15 cellular contexts compared by ENCODE assay signal in genomic region chr19:42143341-42144234, GRCh38. TPM values are rescaled to one million over a fixed set of nuclear protein-coding genes. Genes with fewer than 3 reads are reported as not detected.
DNase-seq lines count a peak whose midpoint lies in the region; ATAC-seq, FAIRE-seq and TF ChIP-seq lines count a peak whose summit lies in the region.
"Had no signal": no experiment of that assay in that cellular context is flagged by ENCODE, and none has a peak within 500 bp of the region (broad histone marks: within the 10 kb centered on the region; RNA-seq: fewer than 3 reads in every experiment).

No MANE protein-coding gene starts in this region.

- intact Hi-C loops in heart left ventricle (cut with DNase I), result no loop called here

- H3K36me3 ChIP-seq in cardiac muscle cell (no peaks in the 10 kb centered on the region), heart left ventricle (no peaks in the 10 kb centered on the region), SK-N-SH (replicated peaks in 1 of 2; ENCODE audit: control insufficient read depth in 1 of 2, insufficient read depth in 2 of 2, low read length in 1 of 2) (no peaks in the 10 kb centered on the region), MM.1S (replicated peaks; ENCODE audit: insufficient read depth, low read length) (no peaks in the 10 kb centered on the region)
- H3K36me3 ChIP-seq: thoracic aorta had no signal

- ATAC-seq in heart left ventricle, result no peak
- ATAC-seq: esophagus mucosa, left colon had no signal

- no peaks in the 10 kb centered on the region for H3K9me3 ChIP-seq in cardiac muscle cell (ENCODE audit: low read depth)
- no peaks in the 10 kb centered on the region for H3K9me3 ChIP-seq in heart left ventricle
- H3K9me3 ChIP-seq in SK-N-SH, result no peaks in the 10 kb centered on the region
- no peaks in the 10 kb centered on the region for H3K9me3 ChIP-seq in MM.1S (replicated peaks; ENCODE audit: insufficient read depth, low read length)
- H3K9me3 ChIP-seq: thoracic aorta had no signal

- H3K27me3 ChIP-seq in cardiac muscle cell (peaks cover 17% of the 10 kb centered on the region), heart left ventricle (peaks cover 0 to 15% (median 0%) of the 10 kb centered on the region in 9 donors), SK-N-SH (ENCODE audit: insufficient read depth) (0 out of 2 replicates have a peak, but pooled peaks cover 6% of the 10 kb centered on the region), MM.1S (replicated peaks; ENCODE audit: insufficient read depth, low read length) (peaks cover 20% of the 10 kb centered on the region)

- POLR2A ChIA-PET in SK-N-SH (lab: Yijun Ruan, JAX), result interaction anchor here (1.2 kb wide), 1 partner anchor 73 kb away, joined by 4 read pairs; the partner anchor contains the start of gene GRIK5

- H3F3A ChIP-seq in SK-N-SH (replicated peaks; ENCODE audit: insufficient read depth) (no peaks in the 10 kb centered on the region), MM.1S (ENCODE audit: insufficient read depth, low read length) (no peaks in the 10 kb centered on the region)

- TF ChIP-seq POLR2A in heart left ventricle (IDR thresholded peaks at IDR 0.05), result no peak
- TF ChIP-seq POLR2A in GM12892 (IDR thresholded peaks at IDR 0.05; ENCODE audit: low read depth, low read length), result no peak

- H2AFZ ChIP-seq in SK-N-SH (ENCODE audit: low read depth) (no peak overlapping the region), MM.1S (ENCODE audit: low read length) (no peak overlapping the region)

- H3K79me2 ChIP-seq in SK-N-SH (ENCODE audit: insufficient read depth), result no peaks in the 10 kb centered on the region
- no peaks in the 10 kb centered on the region for H3K79me2 ChIP-seq in MM.1S (ENCODE audit: low read length)

- no peak for TF ChIP-seq RAD21 in SK-N-SH (IDR thresholded peaks at IDR 0.05; ENCODE audit: low read length)

- no peak overlapping the region for H3K4me3 ChIP-seq in cardiac muscle cell
- no peak overlapping the region for H3K4me3 ChIP-seq in heart left ventricle
- no peak overlapping the region for H3K4me3 ChIP-seq in SK-N-SH (ENCODE audit: low read depth in 2 of 2, low read length in 1 of 2)
- H3K4me3 ChIP-seq in fibroblast of villous mesenchyme (ENCODE audit: low read depth, low read length), result no peak overlapping the region
- no peak overlapping the region for H3K4me3 ChIP-seq in MM.1S (ENCODE audit: low read length)
- H3K4me3 ChIP-seq: thoracic aorta had no signal

- H3K9me2 ChIP-seq in SK-N-SH (no peaks in the 10 kb centered on the region), MM.1S (replicated peaks; ENCODE audit: insufficient read depth, low read length) (no peaks in the 10 kb centered on the region)

- TF ChIP-seq CTCF in cardiac muscle cell (IDR thresholded peaks at IDR 0.05; ENCODE audit: low read depth, low read length), result no peak
- no peak for TF ChIP-seq CTCF in heart left ventricle (IDR thresholded peaks at IDR 0.05)
- TF ChIP-seq CTCF in SK-N-SH (IDR thresholded peaks at IDR 0.05), result no peak
- no peak for TF ChIP-seq CTCF in fibroblast of villous mesenchyme (IDR thresholded peaks at IDR 0.05; ENCODE audit: insufficient read depth, low read depth, low read length)
- no peak for TF ChIP-seq CTCF in MM.1S (IDR thresholded peaks at IDR 0.05; ENCODE audit: low read length)

- H3K9ac ChIP-seq in SK-N-SH (no peak overlapping the region), MM.1S (ENCODE audit: low read length) (no peak overlapping the region)

- CTCF ChIA-PET in SK-N-SH (lab: Yijun Ruan, JAX), result interaction anchor here (0.7 to 4.1 kb wide), 5 partner anchors 11 to 41 kb away, joined by 3 to 22 read pairs (median 5); partner anchors contain the start of gene POU2F2

- 43 to 48% (median 47%) methylated on average over 14 of the region's 14 CpGs for WGBS in heart left ventricle, 4 donors
- WGBS in SK-N-SH (ENCODE audit: low lambda C conversion rate), result 62% methylated on average over 14 of the region's 14 CpGs

- FAIRE-seq in GM12892 (lab: Jason Lieb, UNC), result no peak

- H4K20me1 ChIP-seq in SK-N-SH (ENCODE audit: insufficient read depth), result no peaks in the 10 kb centered on the region
- no peaks in the 10 kb centered on the region for H4K20me1 ChIP-seq in MM.1S (ENCODE audit: insufficient read depth, low read length)

- DNase-seq in cardiac muscle cell (ENCODE audit: low read depth in 1 of 2, low spot score in 1 of 2), result peak; percentile 65 to 85
- no peak for DNase-seq in heart left ventricle
- DNase-seq in SK-N-SH, result no peak
- peak; percentile 46 for DNase-seq in fibroblast of villous mesenchyme (ENCODE audit: low read depth)
- DNase-seq in MM.1S, result no peak
- DNase-seq in central memory CD4-positive, alpha-beta T cell, result no peak
- no peak for DNase-seq in SW480 (ENCODE audit: low spot score)
- no peak for DNase-seq in GM12892 (ENCODE audit: insufficient read length)
- DNase-seq: activated CD4-positive, alpha-beta T cell treated with anti-CD3 and anti-CD28 coated beads, Interleukin-2, amount 50 U/mL, for 4 hours; amygdala; left colon; NCI-H2081; SHP77 had no signal

- TF ChIP-seq EP300 in SK-N-SH (IDR thresholded peaks at IDR 0.05; ENCODE audit: borderline replicate concordance in 1 of 2, low read depth in 1 of 2, low read length in 1 of 2), result peak in 1 of 2 experiments; percentile 42; a peak in 1 of 4 replicates

- H3K4me2 ChIP-seq in SK-N-SH (no peak overlapping the region), MM.1S (ENCODE audit: low read depth, low read length) (no peak overlapping the region)

- H3K27ac ChIP-seq in cardiac muscle cell, result no peak overlapping the region
- no peak overlapping the region for H3K27ac ChIP-seq in heart left ventricle
- H3K27ac ChIP-seq in SK-N-SH (ENCODE audit: low read depth in 2 of 2, low read length in 1 of 2), result peak overlapping the region in 1 of 2 experiments; percentile 47; a peak in 1 of 4 replicates
- H3K27ac ChIP-seq in MM.1S (ENCODE audit: low read length), result no peak overlapping the region
- H3K27ac ChIP-seq: thoracic aorta had no signal

- no peaks in the 10 kb centered on the region for H3K4me1 ChIP-seq in cardiac muscle cell (ENCODE audit: low read depth)
- H3K4me1 ChIP-seq in heart left ventricle, result no peaks in the 10 kb centered on the region
- peaks cover 0 to 16% of the 10 kb centered on the region in 2 experiments; a peak in 1 of 4 replicates for H3K4me1 ChIP-seq in SK-N-SH (ENCODE audit: control insufficient read depth in 1 of 2, insufficient read depth in 2 of 2, low read depth in 1 of 2, low read length in 1 of 2)
- no peaks in the 10 kb centered on the region for H3K4me1 ChIP-seq in MM.1S (ENCODE audit: low read length)

TF ChIP-seq in SK-N-SH, 30 proteins besides CTCF, POLR2A, EP300 and RAD21 (continues in another document):
- TF ChIP-seq SIN3A (IDR thresholded peaks at IDR 0.05; ENCODE audit: borderline replicate concordance, low read depth, low read length) (no peak), CHD2 (IDR thresholded peaks at IDR 0.05; ENCODE audit: low read length, partially characterized antibody) (peak; percentile 13), TCF12 (IDR thresholded peaks at IDR 0.05) (no peak), FOSL2 (IDR thresholded peaks at IDR 0.05; ENCODE audit: borderline replicate concordance, low read depth) (no peak), EZH2phosphoT487 (IDR thresholded peaks at IDR 0.05; ENCODE audit: borderline replicate concordance, low read depth) (no peak), REST (IDR thresholded peaks at IDR 0.05; ENCODE audit: low read depth, low read length) (peak; percentile 97), MAX (IDR thresholded peaks at IDR 0.05; ENCODE audit: low read depth) (no peak), SMC3 (IDR thresholded peaks at IDR 0.05; ENCODE audit: low read depth, low read length) (no peak), USF2 (IDR thresholded peaks at IDR 0.05; ENCODE audit: borderline replicate concordance, low read depth, low read length) (no peak)

RNA-seq across cellular contexts. Expression of gene POU2F2, which starts 11.3 kb away (rescaled TPM):
- total RNA-seq in cardiac muscle cell, result not detected in 2 replicates
- polyA plus RNA-seq in cardiac muscle cell, result 0.12 and 0.31 TPM in 2 replicates
- 10 to 100 TPM in 1 of 9 donors, 1 to 10 TPM in 1, under 1 TPM in 7; 0.16 to 10.1 (median 0.50) TPM for total RNA-seq in heart left ventricle
- polyA plus RNA-seq in heart left ventricle, result under 1 TPM; 0.61 to 0.69 TPM
- polyA plus RNA-seq in SK-N-SH (2012; rRNA removed), result 0.15 and 0.49 TPM in 2 replicates
- 0.18 and 0.29 TPM in 2 replicates for polyA plus RNA-seq in SK-N-SH (2012; cell fraction: cytosol; rRNA removed)
- 0.89 and 0.94 TPM in 2 replicates for polyA plus RNA-seq in SK-N-SH (2012; cell fraction: nucleus; rRNA removed)
- 1.3 and 1.9 TPM in 2 replicates for total RNA-seq in fibroblast of villous mesenchyme
- 21.0 TPM for polyA plus RNA-seq in GM12892 (2012; ENCODE audit: missing spikeins)

Comparison
In these comparisons a context has a peak if more than half of its experiments do, and no peak if none do; other contexts are left out.
1. DNase-seq: peak in cardiac muscle cell (2 of 2) and fibroblast of villous mesenchyme (single experiment); none in heart left ventricle (0 of 5), SK-N-SH (single experiment), MM.1S (single experiment), central memory CD4-positive, alpha-beta T cell (single experiment), SW480 (single experiment) and GM12892 (single experiment).